Comparison of ENCODE assay signal across 11 cellular contexts in the genomic region with DNA sequence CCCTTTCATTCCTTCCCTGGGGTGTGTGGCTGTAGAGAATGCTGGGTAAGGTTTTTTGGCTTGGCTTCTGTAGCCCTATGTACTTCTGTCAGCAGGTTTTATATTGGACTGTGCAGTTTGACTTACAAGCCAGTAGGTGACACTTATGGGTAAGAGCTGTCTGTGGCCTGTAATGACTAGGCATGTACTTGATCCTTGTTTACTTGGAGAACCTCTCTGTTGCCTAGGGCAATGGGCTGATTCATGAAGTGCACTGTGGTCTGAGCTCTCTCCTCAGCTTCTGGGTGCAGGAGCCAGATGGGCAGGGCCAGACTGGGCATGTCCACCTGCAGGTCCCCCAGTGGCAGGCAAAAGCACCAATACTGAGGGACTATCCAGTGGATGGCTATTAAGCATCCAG.
DNase-seq lines count a peak whose midpoint lies in the region; ATAC-seq, FAIRE-seq and TF ChIP-seq lines count a peak whose summit lies in the region.
"Had no signal": no experiment of that assay in that cellular context is flagged by ENCODE, and none has a peak within 500 bp of the region (broad histone marks: within the 10 kb centered on the region; RNA-seq: fewer than 3 reads in every experiment).

No MANE protein-coding gene starts in this region.

- H3K4me1 Mint-ChIP-seq in WTC11: peaks cover 8% of the 10 kb centered on the region; the same call in 1 of the 2 replicates

- no peak for FAIRE-seq in small intestine (lab: Jason Lieb, UNC)
- FAIRE-seq in HTR-8/SVneo (lab: Jason Lieb, UNC): no peak

- no peak for TF ChIP-seq CTCF in WTC11 (IDR thresholded peaks at IDR 0.05)

- peak; percentile 70 for ATAC-seq in HG03442 (IDR thresholded peaks at IDR 0.05; ENCODE audit: unreplicated experiment)
- ATAC-seq in WTC11: peak; percentile 84

- H3K27ac Mint-ChIP-seq in WTC11: no peak overlapping the region

- H3K27me3 ChIP-seq in small intestine (ENCODE audit: control insufficient read depth in 2 of 2, insufficient read depth in 2 of 2, low read length in 2 of 2): no peaks in the 10 kb centered on the region
- H3K27me3 ChIP-seq: sigmoid colon had no signal

- no peaks in the 10 kb centered on the region; the same call in 1 of the 2 replicates for H3K9me3 Mint-ChIP-seq in WTC11

- H3K27ac ChIP-seq in small intestine (ENCODE audit: low read depth in 1 of 2, low read length in 1 of 2): no peak overlapping the region
- H3K27ac ChIP-seq: sigmoid colon had no signal

- H3K36me3 Mint-ChIP-seq in WTC11: no peaks in the 10 kb centered on the region

- H3K4me3 Mint-ChIP-seq in WTC11: no peak overlapping the region

- DNase-seq in NCI-H82 (lab: John Stamatoyannopoulos, UW) (peak; percentile 3), NCI-H82 treated with DMSO at 0.1 percent for 48 hours (lab: John Stamatoyannopoulos, UW; ENCODE audit: unreplicated experiment) (no peak), WTC11 (ENCODE audit: low spot score) (no peak), small intestine (peak; percentile 24), NAMALWA (ENCODE audit: low spot score) (no peak), medulla oblongata (ENCODE audit: extremely low spot score) (no peak), HTR-8/SVneo (ENCODE audit: insufficient read length, low spot score) (no peak)
- DNase-seq: AML-193, NCI-H774, sigmoid colon had no signal

- no peaks in the 10 kb centered on the region for H3K9me3 ChIP-seq in small intestine (ENCODE audit: control insufficient read depth, low read depth)
- H3K9me3 ChIP-seq: sigmoid colon had no signal

- H3K4me3 ChIP-seq in small intestine (ENCODE audit: low read depth in 1 of 2, low read length in 2 of 2): no peak overlapping the region
- H3K4me3 ChIP-seq: sigmoid colon had no signal

- H3K36me3 ChIP-seq in small intestine (ENCODE audit: control insufficient read depth in 2 of 2, insufficient read depth in 2 of 2, low read length in 2 of 2): no peaks in the 10 kb centered on the region
- H3K36me3 ChIP-seq: sigmoid colon had no signal

- no peaks in the 10 kb centered on the region; the same call in 1 of the 2 replicates for H3K27me3 Mint-ChIP-seq in WTC11 (ENCODE audit: low read depth)

- CTCF ChIA-PET in WTC11 (lab: Charles Lee): interaction anchor here (0.6 to 1.4 kb wide), 4 partner anchors 13 to 21 kb away, joined by 3 to 4 read pairs (median 3); no protein-coding TSS in a partner anchor

- H3K4me1 ChIP-seq in small intestine (ENCODE audit: control insufficient read depth in 2 of 2, insufficient read depth in 1 of 2, low read depth in 1 of 2, low read length in 1 of 2): no peaks in the 10 kb centered on the region
- H3K4me1 ChIP-seq: sigmoid colon had no signal

- POLR2A ChIA-PET in WTC11 (lab: Charles Lee): no interaction called here

TF ChIP-seq in WTC11, 78 proteins besides CTCF, POLR2A, EP300 and RAD21:
- TF ChIP-seq RORB (CRISPR knock-in tag; IDR thresholded peaks at IDR 0.05) (no peak), ZNF671 (CRISPR knock-in tag; IDR thresholded peaks at IDR 0.05) (no peak), SMAD3 (CRISPR knock-in tag; IDR thresholded peaks at IDR 0.05; ENCODE audit: borderline replicate concordance) (no peak), ZNF281 (CRISPR knock-in tag; IDR thresholded peaks at IDR 0.05) (no peak), ATF3 (CRISPR knock-in tag; conservative IDR thresholded peaks at IDR 0.05) (no peak), USF2 (CRISPR knock-in tag; IDR thresholded peaks at IDR 0.05) (no peak), NFATC4 (CRISPR knock-in tag; IDR thresholded peaks at IDR 0.05) (no peak), JUN (CRISPR knock-in tag; IDR thresholded peaks at IDR 0.05) (no peak), PRRX2 (CRISPR knock-in tag; IDR thresholded peaks at IDR 0.05) (no peak), TEAD4 (CRISPR knock-in tag; IDR thresholded peaks at IDR 0.05) (no peak), IRF2 (CRISPR knock-in tag; IDR thresholded peaks at IDR 0.05; ENCODE audit: borderline replicate concordance, low read depth) (no peak), ETV6 (CRISPR knock-in tag; IDR thresholded peaks at IDR 0.05) (no peak), ZNF416 (CRISPR knock-in tag; IDR thresholded peaks at IDR 0.05) (no peak), NR2C2 (CRISPR knock-in tag; IDR thresholded peaks at IDR 0.05) (no peak), HMGA2 (CRISPR knock-in tag; IDR thresholded peaks at IDR 0.05) (no peak), MXD4 (CRISPR knock-in tag; IDR thresholded peaks at IDR 0.05; ENCODE audit: borderline replicate concordance) (no peak), MYBL2 (CRISPR knock-in tag; IDR thresholded peaks at IDR 0.05) (no peak), RELA (CRISPR knock-in tag; IDR thresholded peaks at IDR 0.05; ENCODE audit: borderline replicate concordance) (no peak)

Comparison
In these comparisons a context has a peak if more than half of its experiments do, and no peak if none do; other contexts are left out.
1. DNase-seq: peak in NCI-H82 (single experiment) and small intestine (single experiment); none in NCI-H82 treated with DMSO at 0.1 percent for 48 hours (single experiment), WTC11 (single experiment), NAMALWA (single experiment), medulla oblongata (single experiment) and HTR-8/SVneo (single experiment).